8 cellular contexts compared by ENCODE assay signal in the genomic region with DNA sequence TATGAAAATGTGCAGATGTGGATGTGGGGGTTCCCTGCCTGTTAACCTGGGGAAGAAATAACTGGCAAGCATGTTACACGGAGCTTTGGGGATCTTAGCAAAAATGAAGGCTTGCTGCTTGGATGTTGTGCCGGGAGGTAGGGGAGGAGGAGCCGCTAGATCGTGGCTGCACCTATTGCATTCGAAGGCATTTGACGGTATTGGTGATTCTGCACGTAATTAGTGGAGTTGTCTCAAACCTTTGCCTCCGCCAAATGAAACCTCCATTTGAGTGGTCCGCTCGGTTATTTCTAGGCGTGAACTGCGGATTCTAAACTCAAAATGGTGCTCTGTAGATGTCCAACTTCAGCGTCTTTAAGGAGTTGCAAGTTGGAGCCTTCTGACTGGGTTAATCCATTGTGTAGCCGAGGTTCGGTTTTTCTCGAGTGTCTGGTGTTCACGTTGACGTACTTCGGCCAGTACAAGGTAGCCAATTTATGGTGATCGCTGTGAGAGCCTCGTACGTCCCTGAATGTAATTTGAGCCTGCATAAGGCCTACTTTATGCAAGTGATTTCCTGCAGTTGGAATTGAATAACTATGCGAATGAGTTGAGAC. TPM values are rescaled to one million over a fixed set of nuclear protein-coding genes. Genes with fewer than 3 reads are reported as not detected.
DNase-seq lines count a peak whose midpoint lies in the region; ATAC-seq and TF ChIP-seq lines count a peak whose summit lies in the region.

No MANE protein-coding gene starts in this region.

- no peaks in the 10 kb centered on the region; the same call in 1 of the 2 replicates for H3K9me2 ChIP-seq in GM23338 (ENCODE audit: insufficient read depth)

- H3K36me3 Mint-ChIP-seq in GM23338 (ENCODE audit: low read depth): peaks cover 2% of the 10 kb centered on the region; the same call in 1 of the 3 replicates
- no peaks in the 10 kb centered on the region for H3K36me3 Mint-ChIP-seq in stimulated activated naive CD8-positive, alpha-beta T cell treated with anti-CD3 and anti-CD28 coated beads, Interleukin-15, Interleukin-2, amounts not matched to agents 100 ng/mL and 50 ng/mL, for 24 hours (ENCODE audit: low read depth)

- peak; percentile 60 for DNase-seq in GM23338 (ENCODE audit: low spot score)
- DNase-seq in NT2/D1 (ENCODE audit: low read depth, low spot score): no peak
- DNase-seq in breast epithelium (ENCODE audit: low spot score in 2 of 2): no peak
- DNase-seq in lower leg skin (ENCODE audit: low spot score in 2 of 2): no peak
- no peak for DNase-seq in AG08395 (ENCODE audit: low spot score)
- DNase-seq in MV-4-11 (lab: John Stamatoyannopoulos, UW): no peak

- 25 to 54% methylated on average over 23 of the region's 23 CpGs for WGBS in lower leg skin, 2 donors

- H3K9me3 ChIP-seq in NT2/D1 (ENCODE audit: insufficient read depth, low read length): no peaks in the 10 kb centered on the region
- no peaks in the 10 kb centered on the region for H3K9me3 ChIP-seq in breast epithelium

- peak overlapping the region; percentile 92 for H3K4me3 Mint-ChIP-seq in GM23338
- H3K4me3 Mint-ChIP-seq in stimulated activated naive CD8-positive, alpha-beta T cell treated with anti-CD3 and anti-CD28 coated beads, Interleukin-15, Interleukin-2, amounts not matched to agents 100 ng/mL and 50 ng/mL, for 24 hours: peak overlapping the region; percentile 87

- ATAC-seq in GM23338 (peak; percentile 2; the same call in 1 of the 3 replicates), HG02884 (IDR thresholded peaks at IDR 0.05; ENCODE audit: unreplicated experiment) (no peak)

- H3K4me1 ChIP-seq in GM23338 (ENCODE audit: insufficient read depth) (peaks cover 49% of the 10 kb centered on the region), NT2/D1 (ENCODE audit: insufficient read depth, insufficient read length) (no peaks in the 10 kb centered on the region), breast epithelium (peaks cover 0 to 6% of the 10 kb centered on the region in 2 donors)

- H3K36me3 ChIP-seq in GM23338 (ENCODE audit: insufficient read depth) (no peaks in the 10 kb centered on the region), NT2/D1 (ENCODE audit: insufficient read depth, insufficient read length, low read length) (no peaks in the 10 kb centered on the region), breast epithelium (no peaks in the 10 kb centered on the region)

- peak overlapping the region; percentile 69 for H3K9ac ChIP-seq in NT2/D1 (ENCODE audit: insufficient read length, low read depth)

- peaks cover 36% of the 10 kb centered on the region for H4K20me1 ChIP-seq in GM23338 (replicated peaks; ENCODE audit: insufficient read depth)

- H3K4me2 ChIP-seq in GM23338: peak overlapping the region; percentile 84

- H3K4me3 ChIP-seq in GM23338: peak overlapping the region; percentile 61
- peak overlapping the region; percentile 74 for H3K4me3 ChIP-seq in NT2/D1 (ENCODE audit: insufficient read length, low read depth)
- H3K4me3 ChIP-seq in breast epithelium: peak overlapping the region; percentile 58 to 93 (median 74)
- H3K4me3 ChIP-seq in lower leg skin (ENCODE audit: low read depth, poor library complexity, severe bottlenecking): peak overlapping the region; percentile 46

- 0 out of 2 replicates have a peak overlapping the region, but pooled peaks have one; percentile 36 for H3K27ac Mint-ChIP-seq in GM23338
- peak overlapping the region; percentile 89 for H3K27ac Mint-ChIP-seq in stimulated activated naive CD8-positive, alpha-beta T cell treated with anti-CD3 and anti-CD28 coated beads, Interleukin-15, Interleukin-2, amounts not matched to agents 100 ng/mL and 50 ng/mL, for 24 hours

- H3K27me3 ChIP-seq in GM23338 (ENCODE audit: insufficient read depth) (peaks cover 45% of the 10 kb centered on the region), NT2/D1 (ENCODE audit: insufficient read depth, insufficient read length) (peaks cover 46% of the 10 kb centered on the region), breast epithelium (no peaks in the 10 kb centered on the region)

- H2AFZ ChIP-seq in GM23338: no peak overlapping the region

- TF ChIP-seq CTCF in GM23338 (conservative IDR thresholded peaks at IDR 0.05; ENCODE audit: low read depth in 2 of 2) (no peak), breast epithelium (IDR thresholded peaks at IDR 0.05) (no peak), lower leg skin (IDR thresholded peaks at IDR 0.05) (no peak)

- H3K79me2 ChIP-seq in GM23338 (replicated peaks; ENCODE audit: insufficient read depth): peaks cover 52% of the 10 kb centered on the region

- intact Hi-C loops in breast epithelium (cut with DNase I; ENCODE audit: low total_unique reads): no loop called here
- intact Hi-C loops in lower leg skin (cut with DNase I; ENCODE audit: low total_unique reads): no loop called here

- no peaks in the 10 kb centered on the region for H3F3A ChIP-seq in GM23338 (replicated peaks; ENCODE audit: low read depth)

- H3K27ac ChIP-seq in GM23338 (ENCODE audit: low read depth) (no peak overlapping the region), breast epithelium (no peak overlapping the region)

- H3K9me3 Mint-ChIP-seq in GM23338: no peaks in the 10 kb centered on the region; the same call in 1 of the 3 replicates
- H3K9me3 Mint-ChIP-seq in stimulated activated naive CD8-positive, alpha-beta T cell treated with anti-CD3 and anti-CD28 coated beads, Interleukin-15, Interleukin-2, amounts not matched to agents 100 ng/mL and 50 ng/mL, for 24 hours: no peaks in the 10 kb centered on the region

- peaks cover 48% of the 10 kb centered on the region for H3K4me1 Mint-ChIP-seq in GM23338
- H3K4me1 Mint-ChIP-seq in stimulated activated naive CD8-positive, alpha-beta T cell treated with anti-CD3 and anti-CD28 coated beads, Interleukin-15, Interleukin-2, amounts not matched to agents 100 ng/mL and 50 ng/mL, for 24 hours (ENCODE audit: low read depth): peaks cover 68% of the 10 kb centered on the region

- TF ChIP-seq POLR2A in breast epithelium (IDR thresholded peaks at IDR 0.05) (no peak), lower leg skin (IDR thresholded peaks at IDR 0.05) (no peak)

- H3K27me3 Mint-ChIP-seq in GM23338 (ENCODE audit: insufficient read depth, low read depth, poor library complexity): peaks cover 21% of the 10 kb centered on the region
- H3K27me3 Mint-ChIP-seq in stimulated activated naive CD8-positive, alpha-beta T cell treated with anti-CD3 and anti-CD28 coated beads, Interleukin-15, Interleukin-2, amounts not matched to agents 100 ng/mL and 50 ng/mL, for 24 hours: peaks cover 9% of the 10 kb centered on the region

TF ChIP-seq in GM23338, 12 proteins besides CTCF, POLR2A, EP300 and RAD21:
- peak; percentile 19; the same call in 1 of the 2 replicates for TF ChIP-seq POLR2AphosphoS5 (IDR thresholded peaks at IDR 0.05; ENCODE audit: low read depth)
- no peak for TF ChIP-seq ZNF114 (CRISPR knock-in tag; IDR thresholded peaks at IDR 0.05)
TF ChIP-seq in GM23338: peak in this region for 1.

RNA-seq across cellular contexts. Expression of a gene that starts 1.5 kb away (rescaled TPM):
- total RNA-seq in GM23338 (2014; rRNA removed; shearing (Covaris generic)): 16.2 and 16.6 TPM in 2 replicates
- polyA plus RNA-seq in GM23338 (2016; fragmentation: Nextera tagmentation; extraction: Ambion mirVana): 8.6 and 10.1 TPM in 2 replicates
- total RNA-seq in breast epithelium (10 to 100 TPM; 14.1 to 21.7 (median 21.6) TPM), lower leg skin (10 to 100 TPM in 1 of 4 donors, 1 to 10 TPM in 3; 5.3 to 15.4 (median 6.8) TPM)
